ENCODE assay signal across 1 cellular context in genomic region chr10:22325948-22326702, GRCh38.
A peak's percentile ranks its signal among the peaks of the same experiment; 100 is the strongest.
TF ChIP-seq lines count a peak whose summit lies in the region.

No MANE protein-coding gene starts in this region.

TF ChIP-seq in GM23338, 12 proteins besides CTCF, POLR2A, EP300 and RAD21 (continued from another document):
- no peak for TF ChIP-seq ZNF462 (CRISPR knock-in tag; IDR thresholded peaks at IDR 0.05)
- TF ChIP-seq POLR2AphosphoS5 (IDR thresholded peaks at IDR 0.05; ENCODE audit: low read depth): no peak
- no peak for TF ChIP-seq JUNB (IDR thresholded peaks at IDR 0.05; ENCODE audit: unreplicated experiment)
- TF ChIP-seq EZH2 (IDR thresholded peaks at IDR 0.05; ENCODE audit: low read depth, unreplicated experiment): peak; percentile 36
- TF ChIP-seq ETS1 (IDR thresholded peaks at IDR 0.05): no peak
